In the genomic region with DNA sequence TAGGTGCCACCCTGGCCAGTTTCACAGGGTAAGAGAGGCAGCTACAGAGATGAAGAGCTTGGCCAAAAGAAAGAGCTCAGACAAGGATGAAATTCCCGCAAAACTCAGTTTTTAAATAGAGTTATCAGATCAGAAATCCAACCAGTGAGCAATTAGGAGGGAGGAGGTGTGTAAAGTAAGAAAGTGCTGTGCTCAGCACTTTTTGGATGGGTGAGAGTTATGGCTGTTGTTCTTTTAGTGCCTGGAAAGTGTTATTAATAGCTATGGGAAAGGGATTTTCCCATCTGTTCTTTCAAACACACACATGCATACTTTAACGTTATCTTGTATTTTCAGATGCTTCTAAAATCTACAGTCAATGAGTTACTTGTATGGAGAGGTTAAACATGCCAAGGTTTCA, we compare ENCODE assay signal across 2 cellular contexts.
A peak's percentile ranks its signal among the peaks of the same experiment; 100 is the strongest.
TF ChIP-seq lines count a peak whose summit lies in the region.

No MANE protein-coding gene starts in this region.

TF ChIP-seq in HepG2, 621 proteins besides CTCF, POLR2A, EP300 and RAD21:
- TF ChIP-seq NPAS2 (CRISPR knock-in tag; IDR thresholded peaks at IDR 0.05; ENCODE audit: borderline replicate concordance) (no peak), MAFK (conservative IDR thresholded peaks at IDR 0.05 in 1 of 2, IDR thresholded peaks at IDR 0.05 in 1 of 2; ENCODE audit: low read length in 2 of 2) (peak; percentile 95 to 99), KDM6A (CRISPR knock-in tag; IDR thresholded peaks at IDR 0.05; ENCODE audit: low read depth) (no peak), MAFF (IDR thresholded peaks at IDR 0.05; ENCODE audit: low read depth, low read length) (peak; percentile 97)
TF ChIP-seq in HepG2: peak in this region for 2.

TF ChIP-seq in H1, 55 proteins besides CTCF, POLR2A, EP300 and RAD21:
- TF ChIP-seq CEBPB (IDR thresholded peaks at IDR 0.05; ENCODE audit: low read depth, low read length) (no peak), MAFK (IDR thresholded peaks at IDR 0.05; ENCODE audit: low read depth, low read length) (peak; percentile 95)
TF ChIP-seq in H1: peak in this region for 1.
